1 cellular context compared by ENCODE assay signal in genomic region chr10:29627201-29628105, GRCh38.
A peak's percentile ranks its signal among the peaks of the same experiment; 100 is the strongest.
TF ChIP-seq lines count a peak whose summit lies in the region.

No MANE protein-coding gene starts in this region.

TF ChIP-seq in K562, 482 proteins besides CTCF, POLR2A, EP300 and RAD21:
- TF ChIP-seq C11orf30 (IDR thresholded peaks at IDR 0.05; ENCODE audit: low read depth) (no peak), TEAD2 (tag; IDR thresholded peaks at IDR 0.05) (no peak), SMC3 (conservative IDR thresholded peaks at IDR 0.05; ENCODE audit: insufficient read depth, low read depth, low read length) (no peak), RBM25 (IDR thresholded peaks at IDR 0.05; ENCODE audit: low read depth, low read length, severe bottlenecking) (peak; percentile 77), ZBTB11 (CRISPR knock-in tag; IDR thresholded peaks at IDR 0.05) (no peak), BRD4 (IDR thresholded peaks at IDR 0.05) (no peak)
- TF ChIP-seq, protein P1, sequence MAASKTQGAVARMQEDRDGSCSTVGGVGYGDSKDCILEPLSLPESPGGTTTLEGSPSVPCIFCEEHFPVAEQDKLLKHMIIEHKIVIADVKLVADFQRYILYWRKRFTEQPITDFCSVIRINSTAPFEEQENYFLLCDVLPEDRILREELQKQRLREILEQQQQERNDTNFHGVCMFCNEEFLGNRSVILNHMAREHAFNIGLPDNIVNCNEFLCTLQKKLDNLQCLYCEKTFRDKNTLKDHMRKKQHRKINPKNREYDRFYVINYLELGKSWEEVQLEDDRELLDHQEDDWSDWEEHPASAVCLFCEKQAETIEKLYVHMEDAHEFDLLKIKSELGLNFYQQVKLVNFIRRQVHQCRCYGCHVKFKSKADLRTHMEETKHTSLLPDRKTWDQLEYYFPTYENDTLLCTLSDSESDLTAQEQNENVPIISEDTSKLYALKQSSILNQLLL (CRISPR knock-in tag; IDR thresholded peaks at IDR 0.05; ENCODE audit: borderline replicate concordance), result no peak
